Comparison of ENCODE assay signal across 8 cellular contexts in genomic region chr13:49584771-49585182, GRCh38. TPM values are rescaled to one million over a fixed set of nuclear protein-coding genes. Genes with fewer than 3 reads are reported as not detected.
DNase-seq lines count a peak whose midpoint lies in the region; ATAC-seq and TF ChIP-seq lines count a peak whose summit lies in the region.

No MANE protein-coding gene starts in this region.

- H3K36me3 ChIP-seq in heart right ventricle = peaks cover 0 to 25% (median 1%) of the 10 kb centered on the region in 9 donors
- peaks cover 0 to 22% of the 10 kb centered on the region in 2 donors for H3K36me3 ChIP-seq in psoas muscle (ENCODE audit: insufficient read depth in 1 of 2, low read depth in 1 of 2)

- H3K4me3 Mint-ChIP-seq in activated CD8-positive, alpha-beta T cell treated with anti-CD3 and anti-CD28 coated beads for 36 hours = peak overlapping the region; percentile 91

- ATAC-seq in GM19324 (IDR thresholded peaks at IDR 0.05; ENCODE audit: low FRiP score, unreplicated experiment) (peak; percentile 16), HG03378 (IDR thresholded peaks at IDR 0.05; ENCODE audit: unreplicated experiment) (peak; percentile 26), heart right ventricle (peak in 3 of 8 donors; percentile 2 to 6 (median 5)), psoas muscle (peak in 2 of 4 donors; percentile 5 to 33)
- no peak for ATAC-seq in activated CD8-positive, alpha-beta T cell treated with anti-CD3 and anti-CD28 coated beads for 36 hours

- POLR2A ChIA-PET in activated CD8-positive, alpha-beta T cell treated with anti-CD3 and anti-CD28 coated beads for 36 hours (lab: Charles Lee) = interaction anchor here (0.9 to 1.5 kb wide), 5 partner anchors 13 to 141 kb away, joined by 3 to 4 read pairs (median 3); partner anchors contain the start of genes CAB39L and SETDB2

- DNase-seq in Ammon's horn (ENCODE audit: low spot score) (peak; percentile 30), heart right ventricle (no peak), psoas muscle (no peak), DMS114 treated with DMSO at 0.1 percent for 48 hours (lab: John Stamatoyannopoulos, UW; ENCODE audit: unreplicated experiment) (no peak), amniotic stem cell (lab: John Stamatoyannopoulos, UW) (no peak)
- peak; percentile 10 for DNase-seq in activated CD8-positive, alpha-beta T cell treated with anti-CD3 and anti-CD28 coated beads for 36 hours

- H3K27me3 Mint-ChIP-seq in activated CD8-positive, alpha-beta T cell treated with anti-CD3 and anti-CD28 coated beads for 36 hours = no peaks in the 10 kb centered on the region

- no peaks in the 10 kb centered on the region for H3K9me3 ChIP-seq in heart right ventricle
- H3K9me3 ChIP-seq in psoas muscle = no peaks in the 10 kb centered on the region

- peaks cover 23% of the 10 kb centered on the region for H3K4me1 Mint-ChIP-seq in activated CD8-positive, alpha-beta T cell treated with anti-CD3 and anti-CD28 coated beads for 36 hours (ENCODE audit: low read depth)

- WGBS in heart right ventricle, 2 donors = 1% methylated on average over 16 of the region's 16 CpGs
- 0% methylated on average over 16 of the region's 16 CpGs for WGBS in psoas muscle, 3 donors

- H3K27me3 ChIP-seq in heart right ventricle (no peaks in the 10 kb centered on the region), psoas muscle (ENCODE audit: insufficient read depth in 3 of 3, low read length in 2 of 3) (no peaks in the 10 kb centered on the region)

- peaks cover 9% of the 10 kb centered on the region for H3K36me3 Mint-ChIP-seq in activated CD8-positive, alpha-beta T cell treated with anti-CD3 and anti-CD28 coated beads for 36 hours (ENCODE audit: low read depth)

- peaks cover 0 to 25% (median 17%) of the 10 kb centered on the region in 9 donors for H3K4me1 ChIP-seq in heart right ventricle
- H3K4me1 ChIP-seq in psoas muscle = peaks cover 9% of the 10 kb centered on the region

- no peaks in the 10 kb centered on the region for H3K9me3 Mint-ChIP-seq in activated CD8-positive, alpha-beta T cell treated with anti-CD3 and anti-CD28 coated beads for 36 hours

- no peak for TF ChIP-seq CTCF in activated CD8-positive, alpha-beta T cell treated with anti-CD3 and anti-CD28 coated beads for 36 hours (IDR thresholded peaks at IDR 0.05)
- no peak for TF ChIP-seq CTCF in heart right ventricle (IDR thresholded peaks at IDR 0.05)
- TF ChIP-seq CTCF in psoas muscle (IDR thresholded peaks at IDR 0.05) = no peak

- H3K4me3 ChIP-seq in heart right ventricle (peak overlapping the region; percentile 65 to 99 (median 90)), psoas muscle (peak overlapping the region; percentile 95)

- H3K27ac ChIP-seq in heart right ventricle = peak overlapping the region in 9 of 10 donors; percentile 75 to 90 (median 83)
- peak overlapping the region; percentile 67 for H3K27ac ChIP-seq in psoas muscle

- peak overlapping the region; percentile 86 for H3K27ac Mint-ChIP-seq in activated CD8-positive, alpha-beta T cell treated with anti-CD3 and anti-CD28 coated beads for 36 hours

- CTCF ChIA-PET in activated CD8-positive, alpha-beta T cell treated with anti-CD3 and anti-CD28 coated beads for 36 hours (lab: Charles Lee) = interaction anchor here (0.7 to 1.0 kb wide), 2 partner anchors 24 to 89 kb away, joined by 3 to 4 read pairs; partner anchors contain the start of gene PHF11

- intact Hi-C loops in activated CD8-positive, alpha-beta T cell treated with anti-CD3 and anti-CD28 coated beads for 36 hours (cut with micrococcal nuclease) = no loop called here
- intact Hi-C loops in heart right ventricle (cut with DNase I) (loop anchor here in 5 of 10 donors (5.0 to 10.0 kb wide), 3 partner anchors 87 to 140 kb away; partner anchors contain the start of genes PHF11 (in 4 of the 5), CAB39L (in 1 of the 5) and SETDB2 (in 1 of the 5)), psoas muscle (cut with DNase I) (loop anchor here in 1 of 2 donors (10.0 kb wide), 1 partner anchor 150 kb away; no protein-coding TSS in a partner anchor)

RNA-seq across cellular contexts. Expression of gene RCBTB1, which starts 0.6 kb away (rescaled TPM):
- total RNA-seq in activated CD8-positive, alpha-beta T cell treated with anti-CD3 and anti-CD28 coated beads for 36 hours = 10 to 100 TPM; 14.2 to 14.6 TPM
- 10 to 100 TPM; 12.9 to 23.5 (median 18.7) TPM for total RNA-seq in heart right ventricle
- polyA plus RNA-seq in heart right ventricle = 10 to 100 TPM in 1 of 2 donors, 1 to 10 TPM in 1; 6.1 to 16.8 TPM
- total RNA-seq in psoas muscle = 1 to 10 TPM; 5.3 to 8.5 (median 7.4) TPM
- 10 to 100 TPM in 1 of 3 donors, 1 to 10 TPM in 2; 2.2 to 12.6 (median 3.2) TPM for polyA plus RNA-seq in psoas muscle

RNA-seq across cellular contexts. Expression of gene ARL11, which starts 43.5 kb away (rescaled TPM):
- total RNA-seq in activated CD8-positive, alpha-beta T cell treated with anti-CD3 and anti-CD28 coated beads for 36 hours = under 1 TPM; 0.29 to 0.61 TPM
- total RNA-seq in heart right ventricle = 1 to 10 TPM in 1 of 10 donors, under 1 TPM in 9; 0.09 to 1.1 (median 0.23) TPM
- polyA plus RNA-seq in heart right ventricle = under 1 TPM; 0.20 to 0.59 TPM
- total RNA-seq in psoas muscle = under 1 TPM; 0.09 to 0.71 (median 0.19) TPM
- polyA plus RNA-seq in psoas muscle = under 1 TPM; 0.09 to 0.14 (median 0.10) TPM

Comparison
In these comparisons a context has a peak if more than half of its experiments do, and no peak if none do; other contexts are left out.
1. DNase-seq: peak in Ammon's horn (single experiment) and activated CD8-positive, alpha-beta T cell treated with anti-CD3 and anti-CD28 coated beads for 36 hours (single experiment); none in heart right ventricle (0 of 2), psoas muscle (0 of 2), DMS114 treated with DMSO at 0.1 percent for 48 hours (single experiment) and amniotic stem cell (single experiment).